11 cellular contexts compared by ENCODE assay signal in genomic region chrX:17553451-17553850, GRCh38.
DNase-seq lines count a peak whose midpoint lies in the region; ATAC-seq and TF ChIP-seq lines count a peak whose summit lies in the region.
"Had no signal": no experiment of that assay in that cellular context is flagged by ENCODE, and none has a peak within 500 bp of the region (broad histone marks: within the 10 kb centered on the region; RNA-seq: fewer than 3 reads in every experiment).

No MANE protein-coding gene starts in this region.

- no peak overlapping the region for H2AFZ ChIP-seq in osteoblast (ENCODE audit: low read length)

- CTCF ChIA-PET in Calu3 (lab: Charles Lee), result no interaction called here

- H3K4me2 ChIP-seq in osteoblast (ENCODE audit: insufficient read depth, low read length), result peak overlapping the region; percentile 35

- no peak overlapping the region for H3K4me3 Mint-ChIP-seq in Calu3 (ENCODE audit: low read depth, unreplicated experiment)
- H3K4me3 Mint-ChIP-seq: activated T-cell treated with anti-CD3 and anti-CD28 coated beads, Interleukin-2, amount 50 U/mL, for 4 hours; CD8-positive, alpha-beta memory T cell had no signal

- H3K36me3 ChIP-seq in osteoblast (ENCODE audit: insufficient read depth, low read length), result no peaks in the 10 kb centered on the region

- H3K9me3 Mint-ChIP-seq in Calu3 (ENCODE audit: low read depth, unreplicated experiment), result no peaks in the 10 kb centered on the region
- H3K9me3 Mint-ChIP-seq: activated T-cell treated with anti-CD3 and anti-CD28 coated beads, Interleukin-2, amount 50 U/mL, for 4 hours; CD8-positive, alpha-beta memory T cell had no signal

- no peaks in the 10 kb centered on the region for H3K27me3 ChIP-seq in osteoblast (ENCODE audit: insufficient read depth, low read length)

- ATAC-seq in HG03342 (IDR thresholded peaks at IDR 0.05; ENCODE audit: unreplicated experiment), result no peak
- ATAC-seq in GM21723 (IDR thresholded peaks at IDR 0.05; ENCODE audit: unreplicated experiment), result no peak
- ATAC-seq: activated T-cell treated with anti-CD3 and anti-CD28 coated beads, Interleukin-2, amount 50 U/mL, for 4 hours had no signal

- no peak overlapping the region for H3K4me3 ChIP-seq in osteoblast (ENCODE audit: insufficient read depth, low read length)

- no peaks in the 10 kb centered on the region for H4K20me1 ChIP-seq in osteoblast (ENCODE audit: insufficient read depth, low read length)

- no peaks in the 10 kb centered on the region for H3K9me3 ChIP-seq in osteoblast (ENCODE audit: low read depth, low read length)

- no peaks in the 10 kb centered on the region for H3K36me3 Mint-ChIP-seq in Calu3 (ENCODE audit: insufficient read depth, unreplicated experiment)
- H3K36me3 Mint-ChIP-seq: CD8-positive, alpha-beta memory T cell had no signal

- H3K4me1 ChIP-seq in osteoblast (ENCODE audit: insufficient read depth, low read length), result peaks cover 41% of the 10 kb centered on the region

- H3K27ac ChIP-seq in epithelial cell of prostate, result peak overlapping the region; percentile 80
- H3K27ac ChIP-seq in osteoblast (ENCODE audit: low read depth, low read length), result peak overlapping the region; percentile 83

- H3K4me1 Mint-ChIP-seq in Calu3 (ENCODE audit: low read depth, unreplicated experiment), result peaks cover 25% of the 10 kb centered on the region

- H3K27ac Mint-ChIP-seq in Calu3 (ENCODE audit: unreplicated experiment), result peak overlapping the region; percentile 82

- peaks cover 7% of the 10 kb centered on the region for H3K79me2 ChIP-seq in osteoblast (ENCODE audit: insufficient read depth, low read length)

- no peaks in the 10 kb centered on the region for H3K27me3 Mint-ChIP-seq in Calu3 (ENCODE audit: unreplicated experiment)

- no peak for TF ChIP-seq CTCF in Calu3 (IDR thresholded peaks at IDR 0.05; ENCODE audit: unreplicated experiment)
- no peak for TF ChIP-seq CTCF in osteoblast (IDR thresholded peaks at IDR 0.05; ENCODE audit: extremely low read depth, low read depth, low read length)

- DNase-seq in Calu3 (peak; percentile 48), NCI-H69 (lab: John Stamatoyannopoulos, UW) (peak; percentile 8), epithelial cell of prostate (ENCODE audit: low read depth, low spot score) (no peak), osteoblast (ENCODE audit: insufficient read length, low spot score, missing footprints) (no peak), NCI-H187 treated with DMSO at 0.1 percent for 48 hours (lab: John Stamatoyannopoulos, UW) (no peak), globus pallidus (ENCODE audit: low spot score) (no peak)
- DNase-seq: activated T-cell treated with anti-CD3 and anti-CD28 coated beads, Interleukin-2, amount 50 U/mL, for 4 hours; CD8-positive, alpha-beta memory T cell; retina had no signal

- intact Hi-C loops in Calu3 (cut with micrococcal nuclease; ENCODE audit: unreplicated experiment), result no loop called here

- BruUV-seq in Calu3 (replicated peaks; lab: Mats Ljungman, UMichigan), result no TSS peak

Comparison
In these comparisons a context has a peak if more than half of its experiments do, and no peak if none do; other contexts are left out.
1. DNase-seq: peak in Calu3 (single experiment) and NCI-H69 (single experiment); none in epithelial cell of prostate (single experiment), osteoblast (single experiment), NCI-H187 treated with DMSO at 0.1 percent for 48 hours (single experiment) and globus pallidus (single experiment).